Comparison of ENCODE assay signal across 1 cellular context in the genomic region with DNA sequence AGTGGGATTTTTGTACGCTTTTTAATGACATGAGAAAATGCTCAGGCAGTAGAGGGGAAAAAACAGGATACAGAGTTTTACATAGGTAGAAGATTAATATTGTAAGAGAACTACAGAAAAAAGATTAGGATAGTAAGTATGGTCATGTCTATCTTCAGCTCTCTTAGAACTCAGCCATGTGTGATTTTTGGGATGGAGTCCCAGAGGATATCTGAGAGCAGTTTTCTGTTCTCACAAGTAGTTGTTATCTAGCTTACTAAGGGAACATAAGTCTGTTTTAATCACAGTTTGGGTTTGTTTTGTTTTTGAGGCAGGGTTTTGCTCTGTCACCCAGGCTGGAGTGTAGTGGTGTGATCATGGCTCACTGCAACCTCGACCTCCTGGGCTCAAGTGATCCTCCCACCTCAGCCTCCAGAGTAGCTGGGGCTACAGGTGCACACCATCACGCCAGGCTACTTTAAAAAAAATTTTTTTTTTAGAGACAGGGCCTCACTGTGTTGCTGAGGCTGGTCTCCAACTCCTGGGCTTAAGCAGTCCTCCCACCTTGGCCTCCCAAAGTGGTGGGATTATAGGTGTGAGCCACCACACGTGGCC. TPM values are rescaled to one million over a fixed set of nuclear protein-coding genes. Genes with fewer than 3 reads are reported as not detected.
"Had no signal": no experiment of that assay in that cellular context is flagged by ENCODE, and none has a peak within 500 bp of the region (broad histone marks: within the 10 kb centered on the region; RNA-seq: fewer than 3 reads in every experiment).

No MANE protein-coding gene starts in this region.

RNA-seq across cellular contexts. Expression of a gene that starts 41.3 kb away (rescaled TPM):
- total RNA-seq: vagina had no signal
